Comparison of ENCODE assay signal across 8 cellular contexts in genomic region chr17:57954421-57955182, GRCh38. TPM values are rescaled to one million over a fixed set of nuclear protein-coding genes. Genes with fewer than 3 reads are reported as not detected.
DNase-seq lines count a peak whose midpoint lies in the region; ATAC-seq and TF ChIP-seq lines count a peak whose summit lies in the region.

No MANE protein-coding gene starts in this region.

- no peak for TF ChIP-seq CTCF in AG04450 (IDR thresholded peaks at IDR 0.05; ENCODE audit: low read depth, low read length)

- H3K4me3 Mint-ChIP-seq in stimulated activated memory B cell treated with anti-CD40 and anti-IgM and Interleukin-4, amounts not matched to agents 10 μg/mL and 1 μg/mL and 100 μg/mL, for 72 hours = peak overlapping the region; percentile 60

- CTCF ChIA-PET in AG04450 (lab: Charles Lee) = interaction anchor here (0.7 to 2.0 kb wide), 6 partner anchors 10 to 96 kb away, joined by 3 to 5 read pairs (median 4); no protein-coding TSS in a partner anchor

- no peaks in the 10 kb centered on the region for H3K9me3 ChIP-seq in AG04450 (ENCODE audit: control insufficient read depth, insufficient read depth, low read length)

- peak overlapping the region; percentile 68 for H3K4me3 ChIP-seq in AG04450 (ENCODE audit: low read depth, low read length)

- POLR2A ChIA-PET in AG04450 (lab: Yijun Ruan, JAX) = interaction anchor here (0.8 to 2.3 kb wide), 10 partner anchors 8 to 79 kb away, joined by 3 to 16 read pairs (median 4); partner anchors contain the start of genes SRSF1 and VEZF1

- no peaks in the 10 kb centered on the region for H3K27me3 ChIP-seq in AG04450 (ENCODE audit: control insufficient read depth, insufficient read depth, low read length)

- H3K27me3 Mint-ChIP-seq in stimulated activated memory B cell treated with anti-CD40 and anti-IgM and Interleukin-4, amounts not matched to agents 10 μg/mL and 1 μg/mL and 100 μg/mL, for 72 hours = peaks cover 78% of the 10 kb centered on the region

- H3K4me1 Mint-ChIP-seq in stimulated activated memory B cell treated with anti-CD40 and anti-IgM and Interleukin-4, amounts not matched to agents 10 μg/mL and 1 μg/mL and 100 μg/mL, for 72 hours = peaks cover 60% of the 10 kb centered on the region

- peak overlapping the region; percentile 31 for H3K27ac ChIP-seq in AG04450 (ENCODE audit: low read depth, low read length)

- no peak overlapping the region for H3K27ac Mint-ChIP-seq in stimulated activated memory B cell treated with anti-CD40 and anti-IgM and Interleukin-4, amounts not matched to agents 10 μg/mL and 1 μg/mL and 100 μg/mL, for 72 hours

- H3K9me3 Mint-ChIP-seq in stimulated activated memory B cell treated with anti-CD40 and anti-IgM and Interleukin-4, amounts not matched to agents 10 μg/mL and 1 μg/mL and 100 μg/mL, for 72 hours = no peaks in the 10 kb centered on the region

- DNase-seq in AG04450 (ENCODE audit: low read depth, low spot score) = no peak
- DNase-seq in NCI-H82 (lab: John Stamatoyannopoulos, UW) = peak; percentile 94
- DNase-seq in cerebellum (ENCODE audit: low spot score) = peak; percentile 59
- peak; percentile 87 for DNase-seq in kidney tubule cell (ENCODE audit: low spot score)
- no peak for DNase-seq in activated CD4-positive, alpha-beta T cell treated with anti-CD3 and anti-CD28 coated beads, Interleukin-2, amount 50 U/mL, for 1 hour
- no peak for DNase-seq in occipital lobe (lab: John Stamatoyannopoulos, UW)

- ATAC-seq in GM21529 (IDR thresholded peaks at IDR 0.05; ENCODE audit: unreplicated experiment) = peak; percentile 3
- no peak for ATAC-seq in stimulated activated memory B cell treated with anti-CD40 and anti-IgM and Interleukin-4, amounts not matched to agents 10 μg/mL and 1 μg/mL and 100 μg/mL, for 72 hours

- H3K36me3 Mint-ChIP-seq in stimulated activated memory B cell treated with anti-CD40 and anti-IgM and Interleukin-4, amounts not matched to agents 10 μg/mL and 1 μg/mL and 100 μg/mL, for 72 hours = no peaks in the 10 kb centered on the region

RNA-seq across cellular contexts. Expression of gene CUEDC1, which starts 0.6 kb away (rescaled TPM):
- 21.6 and 27.6 TPM in 2 replicates for polyA plus RNA-seq in AG04450 (2011; rRNA removed)
- 20.9 and 22.6 TPM in 2 replicates for polyA minus RNA-seq in AG04450 (2011; rRNA and poly(A)+ RNA removed)
- total RNA-seq in cerebellum = 13.3 TPM
- total RNA-seq in occipital lobe = 10.9 TPM

RNA-seq across cellular contexts. Expression of gene VEZF1, which starts 33.5 kb away (rescaled TPM):
- polyA plus RNA-seq in AG04450 (2011; rRNA removed) = 34.2 and 38.9 TPM in 2 replicates
- polyA minus RNA-seq in AG04450 (2011; rRNA and poly(A)+ RNA removed) = 65.1 and 68.2 TPM in 2 replicates
- 64.8 TPM for total RNA-seq in cerebellum
- 71.1 TPM for total RNA-seq in occipital lobe

RNA-seq across cellular contexts. Expression of gene SRSF1, which starts 52.4 kb away (rescaled TPM):
- 215 and 249 TPM in 2 replicates for polyA plus RNA-seq in AG04450 (2011; rRNA removed)
- 278 and 309 TPM in 2 replicates for polyA minus RNA-seq in AG04450 (2011; rRNA and poly(A)+ RNA removed)
- 310 TPM for total RNA-seq in cerebellum
- 382 TPM for total RNA-seq in occipital lobe

Comparison
In these comparisons a context has a peak if more than half of its experiments do, and no peak if none do; other contexts are left out.
1. DNase-seq: peak in NCI-H82 (single experiment), cerebellum (single experiment) and kidney tubule cell (single experiment); none in AG04450 (single experiment), activated CD4-positive, alpha-beta T cell treated with anti-CD3 and anti-CD28 coated beads, Interleukin-2, amount 50 U/mL, for 1 hour (single experiment) and occipital lobe (single experiment).